Comparison of ENCODE assay signal across 8 cellular contexts in the genomic region with DNA sequence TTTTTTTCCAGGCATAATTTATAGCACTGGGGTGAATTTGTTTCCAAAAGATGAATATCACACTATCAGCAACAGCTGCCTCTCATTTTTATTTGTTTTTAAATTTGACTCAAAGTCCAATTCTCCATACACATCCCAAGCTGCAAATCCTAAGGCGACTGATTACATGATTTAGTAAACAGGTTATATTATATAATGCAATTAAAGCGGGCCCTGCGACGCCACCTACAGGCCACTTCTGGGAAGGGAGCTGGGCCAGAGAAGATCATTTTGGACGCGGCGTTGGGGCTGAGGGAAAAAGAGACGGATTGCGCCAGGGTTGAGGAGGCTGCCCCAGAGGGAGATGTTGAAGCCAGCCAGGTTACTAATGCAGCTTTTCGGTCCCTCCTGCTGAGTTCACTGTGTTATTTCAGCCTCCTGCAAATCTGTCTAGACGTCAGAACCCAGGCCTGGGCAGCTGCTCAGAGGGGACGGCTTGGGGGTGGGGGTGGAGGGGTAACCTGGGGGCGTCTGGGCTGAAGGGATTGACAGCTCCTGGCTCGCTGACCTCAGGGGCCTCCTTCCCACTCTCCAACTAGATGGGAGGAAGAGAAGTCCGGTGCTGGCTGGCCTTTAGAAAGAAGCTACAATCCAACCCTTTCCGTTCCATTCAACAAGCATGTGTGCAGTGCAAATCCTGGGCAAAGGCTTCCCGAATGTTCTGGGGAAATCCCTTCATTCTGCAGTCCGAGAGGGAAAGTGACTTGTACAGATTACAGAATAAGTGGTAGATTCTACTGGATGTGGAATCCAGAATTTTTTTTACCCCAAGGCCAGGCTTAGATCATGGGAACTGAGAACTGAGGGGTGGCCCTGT.
DNase-seq lines count a peak whose midpoint lies in the region; ATAC-seq and TF ChIP-seq lines count a peak whose summit lies in the region.

No MANE protein-coding gene starts in this region.

- H3K18ac ChIP-seq in neuronal stem cell (ENCODE audit: low read length), result peak overlapping the region; percentile 58

- no peaks in the 10 kb centered on the region for H3K9me3 Mint-ChIP-seq in CD8-positive, alpha-beta memory T cell
- H3K9me3 Mint-ChIP-seq in activated T-cell treated with anti-CD3 and anti-CD28 coated beads, Interleukin-2, amount 50 U/mL, for 24 hours, result no peaks in the 10 kb centered on the region

- no peak overlapping the region for H3K9ac ChIP-seq in neuronal stem cell (ENCODE audit: low read depth, low read length, poor library complexity)

- no peaks in the 10 kb centered on the region for H3K79me1 ChIP-seq in neuronal stem cell (ENCODE audit: low read depth, low read length)

- H3K4me3 Mint-ChIP-seq in CD8-positive, alpha-beta memory T cell, result peak overlapping the region in 1 of 7 donors; percentile 24
- no peak overlapping the region for H3K4me3 Mint-ChIP-seq in activated T-cell treated with anti-CD3 and anti-CD28 coated beads, Interleukin-2, amount 50 U/mL, for 24 hours

- H3K36me3 Mint-ChIP-seq in CD8-positive, alpha-beta memory T cell, result no peaks in the 10 kb centered on the region
- H3K36me3 Mint-ChIP-seq in activated T-cell treated with anti-CD3 and anti-CD28 coated beads, Interleukin-2, amount 50 U/mL, for 24 hours (ENCODE audit: low read depth), result no peaks in the 10 kb centered on the region

- H3K4me3 ChIP-seq in CD8-positive, alpha-beta memory T cell (ENCODE audit: low read length), result no peak overlapping the region
- H3K4me3 ChIP-seq in neuronal stem cell (ENCODE audit: low read length in 2 of 2) (no peak overlapping the region), uterus (no peak overlapping the region)

- H2BK15ac ChIP-seq in neuronal stem cell (ENCODE audit: low read length), result no peak overlapping the region

- peak overlapping the region in 1 of 8 donors; percentile 56 for H3K27ac Mint-ChIP-seq in CD8-positive, alpha-beta memory T cell
- H3K27ac Mint-ChIP-seq in activated T-cell treated with anti-CD3 and anti-CD28 coated beads, Interleukin-2, amount 50 U/mL, for 24 hours, result no peak overlapping the region

- no CpG with 5 or more reads among the region's 18 CpGs for WGBS in neuronal stem cell (ENCODE audit: extremely low coverage in 2 of 2, insufficient read length in 2 of 2, insufficient replicate concordance in 1 of 2), 2 donors

- no peak overlapping the region for H2AK5ac ChIP-seq in neuronal stem cell (ENCODE audit: low read depth, low read length)

- no peak overlapping the region for H2BK12ac ChIP-seq in neuronal stem cell (ENCODE audit: low read length)

- H3K36me3 ChIP-seq in CD8-positive, alpha-beta memory T cell (ENCODE audit: insufficient read depth, low read length), result no peaks in the 10 kb centered on the region
- H3K36me3 ChIP-seq in neuronal stem cell (replicated peaks in 1 of 2; ENCODE audit: control insufficient read depth in 2 of 2, insufficient read depth in 2 of 2, low read length in 2 of 2) (peaks cover 0 to 11% of the 10 kb centered on the region in 2 donors), uterus (no peaks in the 10 kb centered on the region)

- H3K27me3 ChIP-seq in CD8-positive, alpha-beta memory T cell (ENCODE audit: insufficient read depth, low read length, poor library complexity, severe bottlenecking), result no peaks in the 10 kb centered on the region
- H3K27me3 ChIP-seq in neuronal stem cell (ENCODE audit: control insufficient read depth in 3 of 3, insufficient read depth in 3 of 3, low read depth in 1 of 3, low read length in 3 of 3) (no peaks in the 10 kb centered on the region), uterus (no peaks in the 10 kb centered on the region)

- no peaks in the 10 kb centered on the region for H3K4me1 ChIP-seq in CD8-positive, alpha-beta memory T cell (ENCODE audit: insufficient read depth, low read length)
- H3K4me1 ChIP-seq in neuronal stem cell (ENCODE audit: control insufficient read depth in 2 of 2, insufficient read depth in 1 of 2, low read depth in 1 of 2, low read length in 2 of 2) (peaks cover 71 to 74% of the 10 kb centered on the region in 2 donors), uterus (peaks cover 7 to 12% of the 10 kb centered on the region in 2 donors)

- peak in 3 of 5 donors; percentile 8 to 23 (median 9) for DNase-seq in CD8-positive, alpha-beta memory T cell
- DNase-seq in GOT3 (lab: John Stamatoyannopoulos, UW) (peak; percentile 12), NCI-H82 (lab: John Stamatoyannopoulos, UW) (peak; percentile 82), fibroblast of the conjunctiva (ENCODE audit: low read depth) (peak; percentile 76), neuronal stem cell (ENCODE audit: low spot score) (peak; percentile 77), uterus (peak; percentile 88 to 92)
- peak; percentile 49 for DNase-seq in activated T-cell treated with anti-CD3 and anti-CD28 coated beads, Interleukin-2, amount 50 U/mL, for 24 hours

- H2BK120ac ChIP-seq in neuronal stem cell (ENCODE audit: low read depth, low read length), result no peak overlapping the region

- intact Hi-C loops in uterus (cut with DNase I; ENCODE audit: low total_unique reads), result loop anchor here (5.0 kb wide), 1 partner anchor 179 kb away; no protein-coding TSS in a partner anchor

- no peaks in the 10 kb centered on the region for H3K9me3 ChIP-seq in CD8-positive, alpha-beta memory T cell (ENCODE audit: low read length)
- no peaks in the 10 kb centered on the region for H3K9me3 ChIP-seq in neuronal stem cell (replicated peaks in 1 of 2; ENCODE audit: control insufficient read depth in 2 of 2, insufficient read depth in 1 of 2, low read depth in 1 of 2, low read length in 2 of 2)
- H3K9me3 ChIP-seq in uterus, result no peaks in the 10 kb centered on the region

- H3K23ac ChIP-seq in neuronal stem cell (ENCODE audit: low read depth, low read length, poor library complexity), result no peak overlapping the region

- no peak overlapping the region for H3K4ac ChIP-seq in neuronal stem cell (ENCODE audit: low read length)

- no peak overlapping the region for H4K8ac ChIP-seq in neuronal stem cell (ENCODE audit: low read depth, low read length)

- H3K27me3 Mint-ChIP-seq in CD8-positive, alpha-beta memory T cell, result peaks cover 3 to 38% of the 10 kb centered on the region in 2 donors
- peaks cover 23% of the 10 kb centered on the region for H3K27me3 Mint-ChIP-seq in activated T-cell treated with anti-CD3 and anti-CD28 coated beads, Interleukin-2, amount 50 U/mL, for 24 hours

- CTCF ChIA-PET in CD8-positive, alpha-beta memory T cell (lab: Charles Lee), result interaction anchor here (1.0 to 2.0 kb wide), 3 partner anchors 16 to 409 kb away, joined by 3 to 9 read pairs (median 4); no protein-coding TSS in a partner anchor

- peak overlapping the region; percentile 51 for H2AFZ ChIP-seq in neuronal stem cell (ENCODE audit: low read length)

- H3K27ac ChIP-seq in CD8-positive, alpha-beta memory T cell (ENCODE audit: low read depth, low read length), result no peak overlapping the region
- H3K27ac ChIP-seq in neuronal stem cell (replicated peaks; ENCODE audit: low read length), result peak overlapping the region; percentile 82
- peak overlapping the region; percentile 64 to 67 for H3K27ac ChIP-seq in uterus

- no peak for ATAC-seq in HG02840 (IDR thresholded peaks at IDR 0.05; ENCODE audit: low FRiP score, unreplicated experiment)

- no peak overlapping the region for H3K4me2 ChIP-seq in neuronal stem cell (ENCODE audit: insufficient read depth, low read length, poor library complexity, severe bottlenecking)

- H3K4me1 Mint-ChIP-seq in CD8-positive, alpha-beta memory T cell, result peaks cover 0 to 7% (median 2%) of the 10 kb centered on the region in 3 donors
- no peaks in the 10 kb centered on the region for H3K4me1 Mint-ChIP-seq in activated T-cell treated with anti-CD3 and anti-CD28 coated beads, Interleukin-2, amount 50 U/mL, for 24 hours (ENCODE audit: low read depth)

- no peak overlapping the region for H4K91ac ChIP-seq in neuronal stem cell (ENCODE audit: low read depth, low read length, poor library complexity)

- H2BK5ac ChIP-seq in neuronal stem cell (ENCODE audit: low read length), result no peak overlapping the region

- TF ChIP-seq POLR2A in uterus (IDR thresholded peaks at IDR 0.05), result no peak

- POLR2A ChIA-PET in CD8-positive, alpha-beta memory T cell (lab: Charles Lee), result no interaction called here

- H3K14ac ChIP-seq in neuronal stem cell (ENCODE audit: low read length), result no peak overlapping the region

- peak; percentile 78 to 88 (median 88) for TF ChIP-seq CTCF in uterus (IDR thresholded peaks at IDR 0.05)

Comparison
In these comparisons a context has a peak if more than half of its experiments do, and no peak if none do; other contexts are left out.
1. DNase-seq: peak in every context shown above with its lines; median percentile 90 in uterus; 82 in NCI-H82; 77 in neuronal stem cell; 76 in fibroblast of the conjunctiva; 49 in activated T-cell treated with anti-CD3 and anti-CD28 coated beads, Interleukin-2, amount 50 U/mL, for 24 hours; 12 in GOT3; 9 in CD8-positive, alpha-beta memory T cell.